In genomic region chr12:83016226-83016835, GRCh38 we compare ENCODE assay signal across 10 cellular contexts.
A peak's percentile ranks its signal among the peaks of the same experiment; 100 is the strongest.
DNase-seq lines count a peak whose midpoint lies in the region; ATAC-seq and TF ChIP-seq lines count a peak whose summit lies in the region.
"Had no signal": no experiment of that assay in that cellular context is flagged by ENCODE, and none has a peak within 500 bp of the region (broad histone marks: within the 10 kb centered on the region; RNA-seq: fewer than 3 reads in every experiment).

No MANE protein-coding gene starts in this region.

- ATAC-seq in GM21576 (IDR thresholded peaks at IDR 0.05; ENCODE audit: unreplicated experiment) = no peak
- no peak for ATAC-seq in HG03045 (IDR thresholded peaks at IDR 0.05; ENCODE audit: unreplicated experiment)
- ATAC-seq: left lobe of liver had no signal

- WGBS in endodermal cell (ENCODE audit: insufficient coverage in 1 of 2, insufficient read length in 1 of 2), 2 experiments = 96 to 100% methylated on average over 1 of the region's 1 CpG

- H3K9me3 Mint-ChIP-seq in endodermal cell = peaks cover 4% of the 10 kb centered on the region
- no peaks in the 10 kb centered on the region for H3K9me3 Mint-ChIP-seq in activated CD4-positive, alpha-beta T cell treated with anti-CD3 and anti-CD28 coated beads, Interleukin-2, amount 10 ng/mL, durations not matched to agents 24 days and 14 days
- H3K9me3 Mint-ChIP-seq: activated T-cell treated with anti-CD3 and anti-CD28 coated beads, Interleukin-2, amount 50 U/mL, for 24 hours had no signal

- intact Hi-C loops in A673 (cut with micrococcal nuclease; ENCODE audit: unreplicated experiment) = no loop called here
- intact Hi-C loops in activated CD4-positive, alpha-beta T cell treated with anti-CD3 and anti-CD28 coated beads, Interleukin-2, amount 10 ng/mL, durations not matched to agents 24 days and 14 days (cut with micrococcal nuclease) = no loop called here

- DNase-seq in A673 (ENCODE audit: low spot score) = peak; percentile 35
- DNase-seq in LHCN-M2 (ENCODE audit: low read depth) = peak; percentile 18
- DNase-seq in dermis microvascular lymphatic vessel endothelial cell (ENCODE audit: low read depth in 2 of 2) = peak; percentile 68 to 72
- DNase-seq in endodermal cell = no peak
- no peak for DNase-seq in activated CD4-positive, alpha-beta T cell treated with anti-CD3 and anti-CD28 coated beads, Interleukin-2, amount 10 ng/mL, durations not matched to agents 24 days and 14 days
- DNase-seq: activated T-cell treated with anti-CD3 and anti-CD28 coated beads, Interleukin-2, amount 50 U/mL, for 24 hours had no signal

- H3K27me3 ChIP-seq in A673 (replicated peaks; ENCODE audit: insufficient read depth, low read depth, low read length, poor library complexity) = no peaks in the 10 kb centered on the region
- no peaks in the 10 kb centered on the region for H3K27me3 ChIP-seq in muscle layer of duodenum (ENCODE audit: low read depth, low read length)
- H3K27me3 ChIP-seq in endodermal cell (ENCODE audit: control insufficient read depth, insufficient read depth, low read length, poor library complexity, severe bottlenecking) = no peaks in the 10 kb centered on the region

- no peak overlapping the region for H3K9ac ChIP-seq in endodermal cell (ENCODE audit: extremely low read depth, low read length, poor library complexity, severe bottlenecking)

- H3K9me3 ChIP-seq in A673 (ENCODE audit: low read depth, low read length, poor library complexity, severe bottlenecking) = no peaks in the 10 kb centered on the region
- no peaks in the 10 kb centered on the region for H3K9me3 ChIP-seq in muscle layer of duodenum (ENCODE audit: control insufficient read depth in 1 of 2, low read length in 2 of 2)
- H3K9me3 ChIP-seq in endodermal cell (ENCODE audit: control insufficient read depth, low read length) = peaks cover 3% of the 10 kb centered on the region

- H3K4me1 Mint-ChIP-seq in endodermal cell = no peaks in the 10 kb centered on the region
- no peaks in the 10 kb centered on the region for H3K4me1 Mint-ChIP-seq in activated CD4-positive, alpha-beta T cell treated with anti-CD3 and anti-CD28 coated beads, Interleukin-2, amount 10 ng/mL, durations not matched to agents 24 days and 14 days

- H3K27ac ChIP-seq in A673 (ENCODE audit: low read depth, low read length, poor library complexity, severe bottlenecking) (no peak overlapping the region), muscle layer of duodenum (ENCODE audit: low read length) (peak overlapping the region; percentile 83), endodermal cell (ENCODE audit: low read depth, low read length) (no peak overlapping the region)

- H3K27me3 Mint-ChIP-seq in endodermal cell (ENCODE audit: insufficient read depth) = no peaks in the 10 kb centered on the region
- no peaks in the 10 kb centered on the region for H3K27me3 Mint-ChIP-seq in activated CD4-positive, alpha-beta T cell treated with anti-CD3 and anti-CD28 coated beads, Interleukin-2, amount 10 ng/mL, durations not matched to agents 24 days and 14 days
- H3K27me3 Mint-ChIP-seq: activated T-cell treated with anti-CD3 and anti-CD28 coated beads, Interleukin-2, amount 50 U/mL, for 24 hours had no signal

- H3K4me1 ChIP-seq in A673 (ENCODE audit: insufficient read depth, low read length, poor library complexity, severe bottlenecking) (no peaks in the 10 kb centered on the region), muscle layer of duodenum (ENCODE audit: control insufficient read depth in 1 of 2, insufficient read depth in 2 of 2, low read length in 2 of 2) (peaks cover 0 to 8% of the 10 kb centered on the region in 2 donors), endodermal cell (ENCODE audit: control insufficient read depth, insufficient read depth, low read length) (no peaks in the 10 kb centered on the region)

- no peak for TF ChIP-seq CTCF in A673 (conservative IDR thresholded peaks at IDR 0.05; ENCODE audit: low read depth, low read length)
- no peak for TF ChIP-seq CTCF in endodermal cell (conservative IDR thresholded peaks at IDR 0.05)

- H3K36me3 ChIP-seq in A673 (ENCODE audit: insufficient read depth, low read length, poor library complexity, severe bottlenecking) = no peaks in the 10 kb centered on the region
- H3K36me3 ChIP-seq in muscle layer of duodenum (ENCODE audit: control insufficient read depth in 1 of 2, insufficient read depth in 2 of 2, low read length in 2 of 2) = no peaks in the 10 kb centered on the region
- no peaks in the 10 kb centered on the region for H3K36me3 ChIP-seq in endodermal cell (ENCODE audit: control insufficient read depth, insufficient read depth, low read length)

- H3K27ac Mint-ChIP-seq in endodermal cell = no peak overlapping the region
- H3K27ac Mint-ChIP-seq in activated CD4-positive, alpha-beta T cell treated with anti-CD3 and anti-CD28 coated beads, Interleukin-2, amount 10 ng/mL, durations not matched to agents 24 days and 14 days = no peak overlapping the region
- H3K27ac Mint-ChIP-seq: activated T-cell treated with anti-CD3 and anti-CD28 coated beads, Interleukin-2, amount 50 U/mL, for 24 hours had no signal

- no peak overlapping the region for H3K4me3 Mint-ChIP-seq in endodermal cell
- H3K4me3 Mint-ChIP-seq in activated CD4-positive, alpha-beta T cell treated with anti-CD3 and anti-CD28 coated beads, Interleukin-2, amount 10 ng/mL, durations not matched to agents 24 days and 14 days = no peak overlapping the region
- H3K4me3 Mint-ChIP-seq: activated T-cell treated with anti-CD3 and anti-CD28 coated beads, Interleukin-2, amount 50 U/mL, for 24 hours had no signal

- no TSS peak for BruUV-seq in A673 (replicated peaks; lab: Mats Ljungman, UMichigan)

- peaks cover 4% of the 10 kb centered on the region for H3K36me3 Mint-ChIP-seq in endodermal cell (ENCODE audit: low read depth)
- no peaks in the 10 kb centered on the region for H3K36me3 Mint-ChIP-seq in activated CD4-positive, alpha-beta T cell treated with anti-CD3 and anti-CD28 coated beads, Interleukin-2, amount 10 ng/mL, durations not matched to agents 24 days and 14 days (ENCODE audit: low read depth)

- POLR2A ChIA-PET in A673 (lab: Charles Lee; ENCODE audit: low non-redundant PET) = no interaction called here

- CTCF ChIA-PET in A673 (lab: Charles Lee) = no interaction called here

- no peak overlapping the region for H3K4me3 ChIP-seq in A673 (ENCODE audit: low read depth, low read length, poor library complexity, severe bottlenecking)
- peak overlapping the region in 1 of 2 donors; percentile 44 for H3K4me3 ChIP-seq in muscle layer of duodenum (ENCODE audit: low read depth in 1 of 2, low read length in 2 of 2)
- H3K4me3 ChIP-seq in endodermal cell (ENCODE audit: low read length) = no peak overlapping the region

Comparison
In these comparisons a context has a peak if more than half of its experiments do, and no peak if none do; other contexts are left out.
1. DNase-seq: peak in A673 (single experiment), LHCN-M2 (single experiment) and dermis microvascular lymphatic vessel endothelial cell (2 of 2); none in endodermal cell (single experiment) and activated CD4-positive, alpha-beta T cell treated with anti-CD3 and anti-CD28 coated beads, Interleukin-2, amount 10 ng/mL, durations not matched to agents 24 days and 14 days (single experiment).